ENCODE assay signal across 1 cellular context in the genomic region with DNA sequence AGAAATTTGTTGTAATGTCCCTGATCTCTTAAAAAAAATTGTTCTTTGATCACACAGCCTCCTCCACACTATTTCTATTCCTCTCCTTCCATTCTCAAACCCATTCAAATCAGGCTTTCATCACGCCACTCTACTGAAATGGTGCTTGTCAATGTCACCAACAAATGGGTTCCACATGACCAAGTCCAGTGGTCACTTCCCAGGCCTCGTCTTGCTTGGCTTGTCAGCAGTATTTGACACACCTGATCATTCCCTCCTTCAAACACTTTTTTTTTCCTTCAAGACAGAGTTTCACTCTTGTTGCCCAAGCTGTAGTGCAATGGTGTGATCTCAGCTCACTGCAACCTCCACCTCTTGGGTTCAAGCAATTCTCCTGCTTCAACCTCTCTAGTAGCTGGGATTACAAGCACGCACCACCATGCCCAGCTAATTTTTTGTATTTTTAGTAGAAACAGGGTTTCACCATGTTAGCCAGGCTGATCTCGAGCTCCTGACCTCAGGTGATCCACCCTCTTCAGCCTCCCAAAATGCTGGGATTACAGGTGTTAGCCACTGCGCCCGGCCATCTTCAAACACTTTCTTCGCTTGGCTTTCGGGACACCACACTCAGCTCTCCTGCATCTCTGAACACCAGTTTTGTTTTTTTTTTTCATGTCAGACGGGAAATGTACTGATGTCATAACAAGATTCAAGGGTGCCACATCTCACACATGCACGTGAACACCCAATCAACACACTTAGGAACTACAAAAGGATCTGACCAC.
TF ChIP-seq lines count a peak whose summit lies in the region.

No MANE protein-coding gene starts in this region.

TF ChIP-seq in GM23338, 12 proteins besides CTCF, POLR2A, EP300 and RAD21:
- TF ChIP-seq, protein P1, sequence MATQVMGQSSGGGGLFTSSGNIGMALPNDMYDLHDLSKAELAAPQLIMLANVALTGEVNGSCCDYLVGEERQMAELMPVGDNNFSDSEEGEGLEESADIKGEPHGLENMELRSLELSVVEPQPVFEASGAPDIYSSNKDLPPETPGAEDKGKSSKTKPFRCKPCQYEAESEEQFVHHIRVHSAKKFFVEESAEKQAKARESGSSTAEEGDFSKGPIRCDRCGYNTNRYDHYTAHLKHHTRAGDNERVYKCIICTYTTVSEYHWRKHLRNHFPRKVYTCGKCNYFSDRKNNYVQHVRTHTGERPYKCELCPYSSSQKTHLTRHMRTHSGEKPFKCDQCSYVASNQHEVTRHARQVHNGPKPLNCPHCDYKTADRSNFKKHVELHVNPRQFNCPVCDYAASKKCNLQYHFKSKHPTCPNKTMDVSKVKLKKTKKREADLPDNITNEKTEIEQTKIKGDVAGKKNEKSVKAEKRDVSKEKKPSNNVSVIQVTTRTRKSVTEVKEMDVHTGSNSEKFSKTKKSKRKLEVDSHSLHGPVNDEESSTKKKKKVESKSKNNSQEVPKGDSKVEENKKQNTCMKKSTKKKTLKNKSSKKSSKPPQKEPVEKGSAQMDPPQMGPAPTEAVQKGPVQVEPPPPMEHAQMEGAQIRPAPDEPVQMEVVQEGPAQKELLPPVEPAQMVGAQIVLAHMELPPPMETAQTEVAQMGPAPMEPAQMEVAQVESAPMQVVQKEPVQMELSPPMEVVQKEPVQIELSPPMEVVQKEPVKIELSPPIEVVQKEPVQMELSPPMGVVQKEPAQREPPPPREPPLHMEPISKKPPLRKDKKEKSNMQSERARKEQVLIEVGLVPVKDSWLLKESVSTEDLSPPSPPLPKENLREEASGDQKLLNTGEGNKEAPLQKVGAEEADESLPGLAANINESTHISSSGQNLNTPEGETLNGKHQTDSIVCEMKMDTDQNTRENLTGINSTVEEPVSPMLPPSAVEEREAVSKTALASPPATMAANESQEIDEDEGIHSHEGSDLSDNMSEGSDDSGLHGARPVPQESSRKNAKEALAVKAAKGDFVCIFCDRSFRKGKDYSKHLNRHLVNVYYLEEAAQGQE (IDR thresholded peaks at IDR 0.05; ENCODE audit: unreplicated experiment), result no peak
- TF ChIP-seq, protein P2, sequence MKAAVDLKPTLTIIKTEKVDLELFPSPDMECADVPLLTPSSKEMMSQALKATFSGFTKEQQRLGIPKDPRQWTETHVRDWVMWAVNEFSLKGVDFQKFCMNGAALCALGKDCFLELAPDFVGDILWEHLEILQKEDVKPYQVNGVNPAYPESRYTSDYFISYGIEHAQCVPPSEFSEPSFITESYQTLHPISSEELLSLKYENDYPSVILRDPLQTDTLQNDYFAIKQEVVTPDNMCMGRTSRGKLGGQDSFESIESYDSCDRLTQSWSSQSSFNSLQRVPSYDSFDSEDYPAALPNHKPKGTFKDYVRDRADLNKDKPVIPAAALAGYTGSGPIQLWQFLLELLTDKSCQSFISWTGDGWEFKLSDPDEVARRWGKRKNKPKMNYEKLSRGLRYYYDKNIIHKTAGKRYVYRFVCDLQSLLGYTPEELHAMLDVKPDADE (IDR thresholded peaks at IDR 0.05), result no peak
- TF ChIP-seq JUNB (IDR thresholded peaks at IDR 0.05; ENCODE audit: unreplicated experiment), result no peak
- no peak for TF ChIP-seq EZH2phosphoT487 (IDR thresholded peaks at IDR 0.05; ENCODE audit: unreplicated experiment)
- no peak for TF ChIP-seq EZH2 (IDR thresholded peaks at IDR 0.05; ENCODE audit: low read depth, unreplicated experiment)
- TF ChIP-seq NANOG (IDR thresholded peaks at IDR 0.05; ENCODE audit: borderline replicate concordance), result no peak
- TF ChIP-seq, protein P3, sequence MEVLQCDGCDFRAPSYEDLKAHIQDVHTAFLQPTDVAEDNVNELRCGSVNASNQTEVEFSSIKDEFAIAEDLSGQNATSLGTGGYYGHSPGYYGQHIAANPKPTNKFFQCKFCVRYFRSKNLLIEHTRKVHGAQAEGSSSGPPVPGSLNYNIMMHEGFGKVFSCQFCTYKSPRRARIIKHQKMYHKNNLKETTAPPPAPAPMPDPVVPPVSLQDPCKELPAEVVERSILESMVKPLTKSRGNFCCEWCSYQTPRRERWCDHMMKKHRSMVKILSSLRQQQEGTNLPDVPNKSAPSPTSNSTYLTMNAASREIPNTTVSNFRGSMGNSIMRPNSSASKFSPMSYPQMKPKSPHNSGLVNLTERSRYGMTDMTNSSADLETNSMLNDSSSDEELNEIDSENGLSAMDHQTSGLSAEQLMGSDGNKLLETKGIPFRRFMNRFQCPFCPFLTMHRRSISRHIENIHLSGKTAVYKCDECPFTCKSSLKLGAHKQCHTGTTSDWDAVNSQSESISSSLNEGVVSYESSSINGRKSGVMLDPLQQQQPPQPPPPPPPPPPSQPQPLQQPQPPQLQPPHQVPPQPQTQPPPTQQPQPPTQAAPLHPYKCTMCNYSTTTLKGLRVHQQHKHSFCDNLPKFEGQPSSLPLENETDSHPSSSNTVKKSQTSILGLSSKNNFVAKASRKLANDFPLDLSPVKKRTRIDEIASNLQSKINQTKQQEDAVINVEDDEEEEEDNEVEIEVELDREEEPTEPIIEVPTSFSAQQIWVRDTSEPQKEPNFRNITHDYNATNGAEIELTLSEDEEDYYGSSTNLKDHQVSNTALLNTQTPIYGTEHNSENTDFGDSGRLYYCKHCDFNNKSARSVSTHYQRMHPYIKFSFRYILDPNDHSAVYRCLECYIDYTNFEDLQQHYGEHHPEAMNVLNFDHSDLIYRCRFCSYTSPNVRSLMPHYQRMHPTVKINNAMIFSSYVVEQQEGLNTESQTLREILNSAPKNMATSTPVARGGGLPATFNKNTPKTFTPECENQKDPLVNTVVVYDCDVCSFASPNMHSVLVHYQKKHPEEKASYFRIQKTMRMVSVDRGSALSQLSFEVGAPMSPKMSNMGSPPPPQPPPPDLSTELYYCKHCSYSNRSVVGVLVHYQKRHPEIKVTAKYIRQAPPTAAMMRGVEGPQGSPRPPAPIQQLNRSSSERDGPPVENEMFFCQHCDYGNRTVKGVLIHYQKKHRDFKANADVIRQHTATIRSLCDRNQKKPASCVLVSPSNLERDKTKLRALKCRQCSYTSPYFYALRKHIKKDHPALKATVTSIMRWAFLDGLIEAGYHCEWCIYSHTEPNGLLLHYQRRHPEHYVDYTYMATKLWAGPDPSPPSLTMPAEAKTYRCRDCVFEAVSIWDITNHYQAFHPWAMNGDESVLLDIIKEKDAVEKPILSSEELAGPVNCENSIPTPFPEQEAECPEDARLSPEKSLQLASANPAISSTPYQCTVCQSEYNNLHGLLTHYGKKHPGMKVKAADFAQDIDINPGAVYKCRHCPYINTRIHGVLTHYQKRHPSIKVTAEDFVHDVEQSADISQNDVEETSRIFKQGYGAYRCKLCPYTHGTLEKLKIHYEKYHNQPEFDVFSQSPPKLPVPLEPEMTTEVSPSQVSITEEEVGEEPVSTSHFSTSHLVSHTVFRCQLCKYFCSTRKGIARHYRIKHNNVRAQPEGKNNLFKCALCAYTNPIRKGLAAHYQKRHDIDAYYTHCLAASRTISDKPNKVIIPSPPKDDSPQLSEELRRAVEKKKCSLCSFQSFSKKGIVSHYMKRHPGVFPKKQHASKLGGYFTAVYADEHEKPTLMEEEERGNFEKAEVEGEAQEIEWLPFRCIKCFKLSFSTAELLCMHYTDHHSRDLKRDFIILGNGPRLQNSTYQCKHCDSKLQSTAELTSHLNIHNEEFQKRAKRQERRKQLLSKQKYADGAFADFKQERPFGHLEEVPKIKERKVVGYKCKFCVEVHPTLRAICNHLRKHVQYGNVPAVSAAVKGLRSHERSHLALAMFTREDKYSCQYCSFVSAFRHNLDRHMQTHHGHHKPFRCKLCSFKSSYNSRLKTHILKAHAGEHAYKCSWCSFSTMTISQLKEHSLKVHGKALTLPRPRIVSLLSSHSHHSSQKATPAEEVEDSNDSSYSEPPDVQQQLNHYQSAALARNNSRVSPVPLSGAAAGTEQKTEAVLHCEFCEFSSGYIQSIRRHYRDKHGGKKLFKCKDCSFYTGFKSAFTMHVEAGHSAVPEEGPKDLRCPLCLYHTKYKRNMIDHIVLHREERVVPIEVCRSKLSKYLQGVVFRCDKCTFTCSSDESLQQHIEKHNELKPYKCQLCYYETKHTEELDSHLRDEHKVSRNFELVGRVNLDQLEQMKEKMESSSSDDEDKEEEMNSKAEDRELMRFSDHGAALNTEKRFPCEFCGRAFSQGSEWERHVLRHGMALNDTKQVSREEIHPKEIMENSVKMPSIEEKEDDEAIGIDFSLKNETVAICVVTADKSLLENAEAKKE (CRISPR knock-in tag; IDR thresholded peaks at IDR 0.05), result no peak
- TF ChIP-seq ZNF331 (CRISPR knock-in tag; IDR thresholded peaks at IDR 0.05; ENCODE audit: low read depth), result no peak
- no peak for TF ChIP-seq POLR2AphosphoS5 (IDR thresholded peaks at IDR 0.05; ENCODE audit: low read depth)
- no peak for TF ChIP-seq ZNF114 (CRISPR knock-in tag; IDR thresholded peaks at IDR 0.05)
- no peak for TF ChIP-seq STAT1 (IDR thresholded peaks at IDR 0.05; ENCODE audit: unreplicated experiment)
- TF ChIP-seq CREB1 (CRISPR knock-in tag; IDR thresholded peaks at IDR 0.05; ENCODE audit: low read depth), result no peak
